In the genomic region with DNA sequence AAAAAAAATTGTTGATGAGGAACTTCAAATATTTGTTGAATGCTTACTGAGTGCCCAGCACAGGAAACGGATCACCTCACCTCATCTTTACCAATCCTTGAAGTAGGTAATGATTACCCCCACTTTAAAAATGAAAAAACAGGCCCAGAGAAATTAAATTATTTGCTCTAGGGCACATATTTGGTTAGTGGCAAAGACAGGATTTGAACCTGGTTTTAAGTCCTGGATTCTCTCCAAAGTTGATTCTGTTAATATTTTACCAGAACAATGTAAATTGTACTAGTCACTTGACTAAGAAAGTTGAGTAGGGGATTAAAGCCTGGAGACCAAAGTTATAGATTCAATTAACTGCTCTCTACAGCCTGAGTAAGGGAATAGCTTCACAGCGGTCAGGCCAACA, we compare ENCODE assay signal across 1 cellular context.
TF ChIP-seq lines count a peak whose summit lies in the region.

No MANE protein-coding gene starts in this region.

TF ChIP-seq in A549, 52 proteins besides CTCF, POLR2A, EP300 and RAD21 (continued from another document):
- TF ChIP-seq, protein P1, sequence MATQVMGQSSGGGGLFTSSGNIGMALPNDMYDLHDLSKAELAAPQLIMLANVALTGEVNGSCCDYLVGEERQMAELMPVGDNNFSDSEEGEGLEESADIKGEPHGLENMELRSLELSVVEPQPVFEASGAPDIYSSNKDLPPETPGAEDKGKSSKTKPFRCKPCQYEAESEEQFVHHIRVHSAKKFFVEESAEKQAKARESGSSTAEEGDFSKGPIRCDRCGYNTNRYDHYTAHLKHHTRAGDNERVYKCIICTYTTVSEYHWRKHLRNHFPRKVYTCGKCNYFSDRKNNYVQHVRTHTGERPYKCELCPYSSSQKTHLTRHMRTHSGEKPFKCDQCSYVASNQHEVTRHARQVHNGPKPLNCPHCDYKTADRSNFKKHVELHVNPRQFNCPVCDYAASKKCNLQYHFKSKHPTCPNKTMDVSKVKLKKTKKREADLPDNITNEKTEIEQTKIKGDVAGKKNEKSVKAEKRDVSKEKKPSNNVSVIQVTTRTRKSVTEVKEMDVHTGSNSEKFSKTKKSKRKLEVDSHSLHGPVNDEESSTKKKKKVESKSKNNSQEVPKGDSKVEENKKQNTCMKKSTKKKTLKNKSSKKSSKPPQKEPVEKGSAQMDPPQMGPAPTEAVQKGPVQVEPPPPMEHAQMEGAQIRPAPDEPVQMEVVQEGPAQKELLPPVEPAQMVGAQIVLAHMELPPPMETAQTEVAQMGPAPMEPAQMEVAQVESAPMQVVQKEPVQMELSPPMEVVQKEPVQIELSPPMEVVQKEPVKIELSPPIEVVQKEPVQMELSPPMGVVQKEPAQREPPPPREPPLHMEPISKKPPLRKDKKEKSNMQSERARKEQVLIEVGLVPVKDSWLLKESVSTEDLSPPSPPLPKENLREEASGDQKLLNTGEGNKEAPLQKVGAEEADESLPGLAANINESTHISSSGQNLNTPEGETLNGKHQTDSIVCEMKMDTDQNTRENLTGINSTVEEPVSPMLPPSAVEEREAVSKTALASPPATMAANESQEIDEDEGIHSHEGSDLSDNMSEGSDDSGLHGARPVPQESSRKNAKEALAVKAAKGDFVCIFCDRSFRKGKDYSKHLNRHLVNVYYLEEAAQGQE (IDR thresholded peaks at IDR 0.05), result no peak
- TF ChIP-seq BCL3 (IDR thresholded peaks at IDR 0.05), result no peak
- TF ChIP-seq GATA3 (IDR thresholded peaks at IDR 0.05; ENCODE audit: borderline replicate concordance), result no peak
TF ChIP-seq in A549: peak in this region for 0.
